In genomic region chr5:85512896-85513295, GRCh38 we compare ENCODE assay signal across 23 cellular contexts.
"Had no signal": no experiment of that assay in that cellular context is flagged by ENCODE, and none has a peak within 500 bp of the region (broad histone marks: within the 10 kb centered on the region; RNA-seq: fewer than 3 reads in every experiment).

No MANE protein-coding gene starts in this region.

- ATAC-seq: activated CD8-positive, alpha-beta memory T cell treated with anti-CD3 and anti-CD28 coated beads, Interleukin-2, amount 10 ng/mL, durations not matched to agents 7 days and 5 days; body of pancreas; T-helper 17 cell had no signal

- H3K4me3 Mint-ChIP-seq: activated B cell treated with CpG ODN at 0.5 μM for 24 hours; activated CD4-positive, alpha-beta T cell treated with anti-CD3 and anti-CD28 coated beads, Interleukin-2, amount 10 ng/mL, durations not matched to agents 24 days and 14 days; activated CD8-positive, alpha-beta memory T cell treated with anti-CD3 and anti-CD28 coated beads, Interleukin-2, amount 10 ng/mL, durations not matched to agents 7 days and 5 days; activated naive CD4-positive, alpha-beta T cell treated with anti-CD3 and anti-CD28 coated beads, Interleukin-2, amount 50 U/mL, for 24 hours; activated T-cell treated with anti-CD3 and anti-CD28 coated beads, Interleukin-2, amount 50 U/mL, for 24 hours; activated T-helper 1 cell treated with anti-CD3 and anti-CD28 coated beads, Interleukin-12 subunit alpha, Interleukin-12 subunit beta, Interleukin-2, Interleukin-4 antibody, amounts not matched to agents 30 ng/mL and 10 ng/mL and 1 ng/mL, durations not matched to agents 14 hours and 24 hours and 36 hours; central memory CD8-positive, alpha-beta T cell; T-helper 17 cell had no signal

- H3K27ac ChIP-seq: body of pancreas had no signal

- DNase-seq: activated B cell treated with CpG ODN at 0.5 μM for 24 hours; activated CD4-positive, alpha-beta T cell treated with anti-CD3 and anti-CD28 coated beads for 1 hour; activated CD4-positive, alpha-beta T cell treated with anti-CD3 and anti-CD28 coated beads, Interleukin-2, amount 10 ng/mL, durations not matched to agents 24 days and 14 days; activated CD4-positive, alpha-beta T cell treated with anti-CD3 and anti-CD28 coated beads, Interleukin-2, amount 50 U/mL, for 48 hours; activated CD8-positive, alpha-beta memory T cell treated with anti-CD3 and anti-CD28 coated beads, Interleukin-2, amount 10 ng/mL, durations not matched to agents 7 days and 5 days; activated effector memory CD4-positive, alpha-beta T cell treated with Interleukin-2 at 50 U/mL for 16 hours; activated naive CD4-positive, alpha-beta T cell; activated T-cell treated with anti-CD3 and anti-CD28 coated beads, Interleukin-2, amount 50 U/mL, for 24 hours; Kasumi-1; NCI-H1048; NCI-H1694; NCI-H2029 treated with DMSO at 0.1 percent for 48 hours; NCI-H2171 treated with DMSO at 0.1 percent for 48 hours; NCI-H226; NCI-H526; NCI-H82; SIG-M5; T-helper 17 cell; T-helper 9 cell had no signal

- H3K27me3 Mint-ChIP-seq: activated B cell treated with CpG ODN at 0.5 μM for 24 hours; activated CD4-positive, alpha-beta T cell treated with anti-CD3 and anti-CD28 coated beads, Interleukin-2, amount 10 ng/mL, durations not matched to agents 24 days and 14 days; activated CD8-positive, alpha-beta memory T cell treated with anti-CD3 and anti-CD28 coated beads, Interleukin-2, amount 10 ng/mL, durations not matched to agents 7 days and 5 days; activated naive CD4-positive, alpha-beta T cell treated with anti-CD3 and anti-CD28 coated beads, Interleukin-2, amount 50 U/mL, for 24 hours; activated T-cell treated with anti-CD3 and anti-CD28 coated beads, Interleukin-2, amount 50 U/mL, for 24 hours; central memory CD8-positive, alpha-beta T cell; T-helper 17 cell had no signal

- H3K4me1 ChIP-seq: body of pancreas had no signal

- H3K4me1 Mint-ChIP-seq: activated B cell treated with CpG ODN at 0.5 μM for 24 hours; activated CD4-positive, alpha-beta T cell treated with anti-CD3 and anti-CD28 coated beads, Interleukin-2, amount 10 ng/mL, durations not matched to agents 24 days and 14 days; activated CD8-positive, alpha-beta memory T cell treated with anti-CD3 and anti-CD28 coated beads, Interleukin-2, amount 10 ng/mL, durations not matched to agents 7 days and 5 days; activated naive CD4-positive, alpha-beta T cell treated with anti-CD3 and anti-CD28 coated beads, Interleukin-2, amount 50 U/mL, for 24 hours; central memory CD8-positive, alpha-beta T cell; T-helper 17 cell had no signal

- H3K36me3 Mint-ChIP-seq: activated CD8-positive, alpha-beta memory T cell treated with anti-CD3 and anti-CD28 coated beads, Interleukin-2, amount 10 ng/mL, durations not matched to agents 7 days and 5 days; activated naive CD4-positive, alpha-beta T cell treated with anti-CD3 and anti-CD28 coated beads, Interleukin-2, amount 50 U/mL, for 24 hours had no signal

- H3K27me3 ChIP-seq: body of pancreas had no signal

- H3K4me3 ChIP-seq: body of pancreas had no signal

- H3K27ac Mint-ChIP-seq: activated B cell treated with CpG ODN at 0.5 μM for 24 hours; activated CD4-positive, alpha-beta T cell treated with anti-CD3 and anti-CD28 coated beads, Interleukin-2, amount 10 ng/mL, durations not matched to agents 24 days and 14 days; activated CD8-positive, alpha-beta memory T cell treated with anti-CD3 and anti-CD28 coated beads, Interleukin-2, amount 10 ng/mL, durations not matched to agents 7 days and 5 days; activated naive CD4-positive, alpha-beta T cell treated with anti-CD3 and anti-CD28 coated beads, Interleukin-2, amount 50 U/mL, for 24 hours; activated T-cell treated with anti-CD3 and anti-CD28 coated beads, Interleukin-2, amount 50 U/mL, for 24 hours; activated T-helper 1 cell treated with anti-CD3 and anti-CD28 coated beads, Interleukin-12 subunit alpha, Interleukin-12 subunit beta, Interleukin-2, Interleukin-4 antibody, amounts not matched to agents 30 ng/mL and 10 ng/mL and 1 ng/mL, durations not matched to agents 14 hours and 24 hours and 36 hours; T-helper 17 cell had no signal
